Comparison of ENCODE assay signal across 8 cellular contexts in genomic region chr13:30615851-30616311, GRCh38. TPM values are rescaled to one million over a fixed set of nuclear protein-coding genes. Genes with fewer than 3 reads are reported as not detected.
DNase-seq lines count a peak whose midpoint lies in the region; FAIRE-seq and TF ChIP-seq lines count a peak whose summit lies in the region.

No MANE protein-coding gene starts in this region.

- DNase-seq in BE2C: no peak
- peak; percentile 55 for DNase-seq in kidney glomerular epithelial cell (lab: John Stamatoyannopoulos, UW)
- DNase-seq in urothelium cell line (ENCODE audit: low spot score): peak; percentile 4
- DNase-seq in NCI-H1930 (lab: John Stamatoyannopoulos, UW): no peak
- no peak for DNase-seq in GM19240 (ENCODE audit: insufficient read length, low spot score)
- DNase-seq in activated T-cell treated with anti-CD3 and anti-CD28 coated beads for 4 hours: no peak

- H3K27ac ChIP-seq in HUES64 (ENCODE audit: low read depth, low read length) (peak overlapping the region; percentile 99), angular gyrus (ENCODE audit: low read depth, low read length) (peak overlapping the region; percentile 100)

- H3K4me1 ChIP-seq in BE2C (no peaks in the 10 kb centered on the region), HUES64 (ENCODE audit: insufficient read depth, low read length) (peaks cover 21% of the 10 kb centered on the region)

- H3K9ac ChIP-seq in HUES64 (ENCODE audit: low read depth, low read length): peak overlapping the region; percentile 95

- no peak for TF ChIP-seq CTCF in BE2C (IDR thresholded peaks at IDR 0.05; ENCODE audit: low read depth, low read length)

- WGBS in HUES64: 61% methylated on average over 6 of the region's 7 CpGs

- H3K4me3 ChIP-seq in BE2C (ENCODE audit: low read depth, low read length) (peak overlapping the region; percentile 69), HUES64 (ENCODE audit: low read length) (peak overlapping the region; percentile 91)

- H3K36me3 ChIP-seq in BE2C (no peaks in the 10 kb centered on the region), HUES64 (ENCODE audit: insufficient read depth, low read length) (no peaks in the 10 kb centered on the region; the same call in 1 of the 2 replicates)

- no peak for FAIRE-seq in urothelium cell line (lab: Jason Lieb, UNC)

- H3K27me3 ChIP-seq in BE2C (no peaks in the 10 kb centered on the region), HUES64 (ENCODE audit: insufficient read depth, low read length) (no peaks in the 10 kb centered on the region)

- H3K9me3 ChIP-seq in BE2C (no peaks in the 10 kb centered on the region), HUES64 (ENCODE audit: insufficient read depth, low read depth, low read length) (no peaks in the 10 kb centered on the region)

RNA-seq across cellular contexts. Expression of gene USPL1, which starts 1.8 kb away (rescaled TPM):
- polyA plus RNA-seq in BE2C (2012; ENCODE audit: insufficient read depth, insufficient read length, low read depth): 65.9 TPM
- polyA plus RNA-seq in HUES64 (2013, experiment 1 of 2): 14.9 TPM
- polyA plus RNA-seq in HUES64 (2013, experiment 2 of 2): 15.2 TPM

Comparison
In these comparisons a context has a peak if more than half of its experiments do, and no peak if none do; other contexts are left out.
1. DNase-seq: peak in kidney glomerular epithelial cell (single experiment) and urothelium cell line (single experiment); none in BE2C (single experiment), NCI-H1930 (0 of 2), GM19240 (single experiment) and activated T-cell treated with anti-CD3 and anti-CD28 coated beads for 4 hours (single experiment).